Comparison of ENCODE assay signal across 8 cellular contexts in genomic region chr2:69789129-69789528, GRCh38. TPM values are rescaled to one million over a fixed set of nuclear protein-coding genes. Genes with fewer than 3 reads are reported as not detected.
DNase-seq lines count a peak whose midpoint lies in the region; ATAC-seq and TF ChIP-seq lines count a peak whose summit lies in the region.

No MANE protein-coding gene starts in this region.

- peak; percentile 20 for ATAC-seq in body of pancreas
- ATAC-seq in activated CD8-positive, alpha-beta T cell treated with anti-CD3 and anti-CD28 coated beads for 36 hours: no peak

- H3K27ac ChIP-seq in body of pancreas: peak overlapping the region in 3 of 4 donors; percentile 45 to 64 (median 56)

- TF ChIP-seq POLR2A in body of pancreas (IDR thresholded peaks at IDR 0.05): no peak

- H3K27ac Mint-ChIP-seq in HFFc6 (peak overlapping the region; percentile 93), nephron progenitor cell (peak overlapping the region; percentile 99)
- H3K27ac Mint-ChIP-seq in activated CD8-positive, alpha-beta T cell treated with anti-CD3 and anti-CD28 coated beads for 36 hours: no peak overlapping the region
- no peak overlapping the region for H3K27ac Mint-ChIP-seq in activated CD4-positive, alpha-beta memory T cell treated with anti-CD3 and anti-CD28 coated beads, Interleukin-2, amount 10 ng/mL, durations not matched to agents 7 days and 5 days

- POLR2A ChIA-PET in activated CD8-positive, alpha-beta T cell treated with anti-CD3 and anti-CD28 coated beads for 36 hours (lab: Charles Lee): interaction anchor here (1.4 to 1.8 kb wide), 3 partner anchors 8 to 14 kb away, joined by 4 to 5 read pairs (median 4); no protein-coding TSS in a partner anchor
- POLR2A ChIA-PET in activated CD4-positive, alpha-beta memory T cell treated with anti-CD3 and anti-CD28 coated beads, Interleukin-2, amount 10 ng/mL, durations not matched to agents 7 days and 5 days (lab: Charles Lee): no interaction called here

- H3K9me3 Mint-ChIP-seq in HFFc6 (no peaks in the 10 kb centered on the region), nephron progenitor cell (no peaks in the 10 kb centered on the region)
- H3K9me3 Mint-ChIP-seq in activated CD8-positive, alpha-beta T cell treated with anti-CD3 and anti-CD28 coated beads for 36 hours: no peaks in the 10 kb centered on the region
- H3K9me3 Mint-ChIP-seq in activated CD4-positive, alpha-beta memory T cell treated with anti-CD3 and anti-CD28 coated beads, Interleukin-2, amount 10 ng/mL, durations not matched to agents 7 days and 5 days: no peaks in the 10 kb centered on the region

- WGBS in body of pancreas, 2 donors: 59 to 63% methylated on average over 5 of the region's 5 CpGs

- H3K4me3 ChIP-seq in body of pancreas: no peak overlapping the region

- TF ChIP-seq CTCF in HFFc6 (IDR thresholded peaks at IDR 0.05): no peak
- no peak for TF ChIP-seq CTCF in body of pancreas (IDR thresholded peaks at IDR 0.05)
- no peak for TF ChIP-seq CTCF in nephron progenitor cell (IDR thresholded peaks at IDR 0.05)
- TF ChIP-seq CTCF in GM13977 (IDR thresholded peaks at IDR 0.05; ENCODE audit: extremely low read depth, insufficient read depth, missing control alignments): no peak
- no peak for TF ChIP-seq CTCF in activated CD8-positive, alpha-beta T cell treated with anti-CD3 and anti-CD28 coated beads for 36 hours (IDR thresholded peaks at IDR 0.05)

- H3K9me3 ChIP-seq in body of pancreas: no peaks in the 10 kb centered on the region

- in situ Hi-C loops in GM13977 (cut with MboI; ENCODE audit: low pct_unique_long_range_greater_than_20kb, low sequenced_read_pairs, unreplicated experiment): no loop called here

- H3K27me3 Mint-ChIP-seq in HFFc6 (ENCODE audit: insufficient read depth): no peaks in the 10 kb centered on the region; the same call in 1 of the 2 replicates
- no peaks in the 10 kb centered on the region for H3K27me3 Mint-ChIP-seq in nephron progenitor cell (ENCODE audit: low read depth, poor library complexity)
- H3K27me3 Mint-ChIP-seq in activated CD8-positive, alpha-beta T cell treated with anti-CD3 and anti-CD28 coated beads for 36 hours: no peaks in the 10 kb centered on the region
- H3K27me3 Mint-ChIP-seq in activated CD4-positive, alpha-beta memory T cell treated with anti-CD3 and anti-CD28 coated beads, Interleukin-2, amount 10 ng/mL, durations not matched to agents 7 days and 5 days: no peaks in the 10 kb centered on the region

- H3K4me1 Mint-ChIP-seq in HFFc6 (ENCODE audit: low read depth): peaks cover 32% of the 10 kb centered on the region
- peaks cover 64% of the 10 kb centered on the region for H3K4me1 Mint-ChIP-seq in nephron progenitor cell
- H3K4me1 Mint-ChIP-seq in activated CD8-positive, alpha-beta T cell treated with anti-CD3 and anti-CD28 coated beads for 36 hours (ENCODE audit: low read depth): peaks cover 15% of the 10 kb centered on the region
- peaks cover 12% of the 10 kb centered on the region for H3K4me1 Mint-ChIP-seq in activated CD4-positive, alpha-beta memory T cell treated with anti-CD3 and anti-CD28 coated beads, Interleukin-2, amount 10 ng/mL, durations not matched to agents 7 days and 5 days

- DNase-seq in EH (ENCODE audit: low read depth) (peak; percentile 97), HFFc6 (peak; percentile 95), body of pancreas (peak in 1 of 4 donors; percentile 10), nephron progenitor cell (peak; percentile 32), GM13977 (ENCODE audit: low spot score) (no peak)
- no peak for DNase-seq in activated CD8-positive, alpha-beta T cell treated with anti-CD3 and anti-CD28 coated beads for 36 hours
- no peak for DNase-seq in activated CD4-positive, alpha-beta memory T cell treated with anti-CD3 and anti-CD28 coated beads, Interleukin-2, amount 10 ng/mL, durations not matched to agents 7 days and 5 days
- DNase-seq in activated T-cell treated with anti-CD3 and anti-CD28 coated beads, Interleukin-2, amount 50 U/mL, for 1 hour: no peak

- intact Hi-C loops in body of pancreas (cut with DNase I): no loop called here
- intact Hi-C loops in activated CD8-positive, alpha-beta T cell treated with anti-CD3 and anti-CD28 coated beads for 36 hours (cut with micrococcal nuclease): no loop called here

- CTCF ChIA-PET in activated CD8-positive, alpha-beta T cell treated with anti-CD3 and anti-CD28 coated beads for 36 hours (lab: Charles Lee): interaction anchor here (3.3 to 4.1 kb wide), 2 partner anchors 28 to 64 kb away, joined by 13 to 25 read pairs; no protein-coding TSS in a partner anchor
- CTCF ChIA-PET in activated CD4-positive, alpha-beta memory T cell treated with anti-CD3 and anti-CD28 coated beads, Interleukin-2, amount 10 ng/mL, durations not matched to agents 7 days and 5 days (lab: Charles Lee): interaction anchor here (1.5 to 2.6 kb wide), 2 partner anchors 27 to 64 kb away, joined by 6 to 9 read pairs; no protein-coding TSS in a partner anchor

- peak overlapping the region; percentile 80 for H3K4me3 Mint-ChIP-seq in HFFc6
- H3K4me3 Mint-ChIP-seq in nephron progenitor cell: peak overlapping the region; percentile 67
- H3K4me3 Mint-ChIP-seq in activated CD8-positive, alpha-beta T cell treated with anti-CD3 and anti-CD28 coated beads for 36 hours: no peak overlapping the region
- no peak overlapping the region for H3K4me3 Mint-ChIP-seq in activated CD4-positive, alpha-beta memory T cell treated with anti-CD3 and anti-CD28 coated beads, Interleukin-2, amount 10 ng/mL, durations not matched to agents 7 days and 5 days

- H3K4me1 ChIP-seq in body of pancreas: peaks cover 60% of the 10 kb centered on the region

- H3K36me3 ChIP-seq in body of pancreas (replicated peaks in 1 of 2; ENCODE audit: insufficient read depth in 1 of 2, low read depth in 2 of 2): no peaks in the 10 kb centered on the region

- no peaks in the 10 kb centered on the region for H3K27me3 ChIP-seq in body of pancreas

- H3K36me3 Mint-ChIP-seq in HFFc6 (ENCODE audit: low read depth): peaks cover 11% of the 10 kb centered on the region
- no peaks in the 10 kb centered on the region for H3K36me3 Mint-ChIP-seq in nephron progenitor cell (ENCODE audit: low read depth)
- no peaks in the 10 kb centered on the region for H3K36me3 Mint-ChIP-seq in activated CD8-positive, alpha-beta T cell treated with anti-CD3 and anti-CD28 coated beads for 36 hours (ENCODE audit: low read depth)
- H3K36me3 Mint-ChIP-seq in activated CD4-positive, alpha-beta memory T cell treated with anti-CD3 and anti-CD28 coated beads, Interleukin-2, amount 10 ng/mL, durations not matched to agents 7 days and 5 days (ENCODE audit: low read depth): peaks cover 29% of the 10 kb centered on the region

RNA-seq across cellular contexts. Expression of gene GMCL1, which starts 40.3 kb away (rescaled TPM):
- total RNA-seq in HFFc6 (2021; fragmentation: NEBNext Ultra II Directional; extraction: Animal tissue kit (Norgen Biotek cat#: 25700)): 10 to 100 TPM in 2 of 6 experiments, 1 to 10 TPM in 4; 6.5 to 11.2 (median 7.7) TPM
- total RNA-seq in body of pancreas: 10 to 100 TPM; 16.1 to 31.6 TPM
- 10 to 100 TPM; 18.1 to 20.4 TPM for total RNA-seq in activated CD8-positive, alpha-beta T cell treated with anti-CD3 and anti-CD28 coated beads for 36 hours
- total RNA-seq in activated CD4-positive, alpha-beta memory T cell treated with anti-CD3 and anti-CD28 coated beads, Interleukin-2, amount 10 ng/mL, durations not matched to agents 7 days and 5 days: 10 to 100 TPM; 30.1 to 34.8 TPM

RNA-seq across cellular contexts. Expression of gene ANXA4, which starts 47.2 kb away (rescaled TPM):
- total RNA-seq in HFFc6 (2021; fragmentation: NEBNext Ultra II Directional; extraction: Animal tissue kit (Norgen Biotek cat#: 25700)): 100 to 1,000 TPM in 1 of 6 experiments, 10 to 100 TPM in 5; 92.8 to 112 (median 96.1) TPM
- total RNA-seq in body of pancreas: 100 to 1,000 TPM; 382 to 399 TPM
- 10 to 100 TPM; 14.6 to 17.5 TPM for total RNA-seq in activated CD8-positive, alpha-beta T cell treated with anti-CD3 and anti-CD28 coated beads for 36 hours
- 10 to 100 TPM; 86.9 to 90.4 TPM for total RNA-seq in activated CD4-positive, alpha-beta memory T cell treated with anti-CD3 and anti-CD28 coated beads, Interleukin-2, amount 10 ng/mL, durations not matched to agents 7 days and 5 days

Comparison
In these comparisons a context has a peak if more than half of its experiments do, and no peak if none do; other contexts are left out.
1. DNase-seq: peak in EH (single experiment), HFFc6 (single experiment) and nephron progenitor cell (single experiment); none in GM13977 (single experiment), activated CD8-positive, alpha-beta T cell treated with anti-CD3 and anti-CD28 coated beads for 36 hours (single experiment), activated CD4-positive, alpha-beta memory T cell treated with anti-CD3 and anti-CD28 coated beads, Interleukin-2, amount 10 ng/mL, durations not matched to agents 7 days and 5 days (single experiment) and activated T-cell treated with anti-CD3 and anti-CD28 coated beads, Interleukin-2, amount 50 U/mL, for 1 hour (single experiment).
2. H3K27ac Mint-ChIP-seq: peak in HFFc6 (single experiment) and nephron progenitor cell (single experiment); none in activated CD8-positive, alpha-beta T cell treated with anti-CD3 and anti-CD28 coated beads for 36 hours (single experiment) and activated CD4-positive, alpha-beta memory T cell treated with anti-CD3 and anti-CD28 coated beads, Interleukin-2, amount 10 ng/mL, durations not matched to agents 7 days and 5 days (single experiment).
3. H3K4me3 Mint-ChIP-seq: peak in HFFc6 (single experiment) and nephron progenitor cell (single experiment); none in activated CD8-positive, alpha-beta T cell treated with anti-CD3 and anti-CD28 coated beads for 36 hours (single experiment) and activated CD4-positive, alpha-beta memory T cell treated with anti-CD3 and anti-CD28 coated beads, Interleukin-2, amount 10 ng/mL, durations not matched to agents 7 days and 5 days (single experiment).
4. RNA of gene ANXA4, which starts 47.2 kb away (total RNA-seq): 382 to 399 TPM in body of pancreas, 92.8 to 112 TPM in HFFc6 and 86.9 to 90.4 TPM in activated CD4-positive, alpha-beta memory T cell treated with anti-CD3 and anti-CD28 coated beads, Interleukin-2, amount 10 ng/mL, durations not matched to agents 7 days and 5 days; 14.6 to 17.5 TPM in activated CD8-positive, alpha-beta T cell treated with anti-CD3 and anti-CD28 coated beads for 36 hours; every median in the first group is over 4 times any median in the second.